In the genomic region with DNA sequence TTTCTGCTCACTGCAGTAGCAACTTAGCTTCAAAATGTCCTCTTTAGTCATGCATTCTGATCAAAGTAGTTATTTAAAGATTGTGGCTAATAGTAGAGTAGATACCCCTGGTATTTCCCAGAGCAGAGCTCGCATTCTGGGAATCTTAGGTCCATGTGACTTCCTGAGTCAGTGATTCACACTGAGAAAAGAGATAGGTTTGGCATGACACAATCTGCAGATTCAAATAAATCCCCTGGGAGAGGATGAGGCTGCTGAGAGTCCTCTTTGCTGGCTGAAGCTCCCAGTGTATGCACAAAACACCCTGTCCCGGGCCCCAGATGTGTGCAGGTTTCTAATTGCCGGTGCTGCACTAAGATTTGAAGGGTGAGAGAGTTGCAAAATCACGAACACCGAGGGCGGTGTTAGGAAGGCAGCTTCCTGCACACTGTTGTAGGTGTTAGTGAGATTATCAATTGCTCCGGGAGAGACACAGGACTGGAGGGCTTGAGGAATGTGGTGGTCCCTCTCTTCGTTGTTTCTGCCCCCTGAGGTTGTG, we compare ENCODE assay signal across 10 cellular contexts.
A peak's percentile ranks its signal among the peaks of the same experiment; 100 is the strongest.
DNase-seq lines count a peak whose midpoint lies in the region; ATAC-seq and TF ChIP-seq lines count a peak whose summit lies in the region.
"Had no signal": no experiment of that assay in that cellular context is flagged by ENCODE, and none has a peak within 500 bp of the region (broad histone marks: within the 10 kb centered on the region; RNA-seq: fewer than 3 reads in every experiment).

No MANE protein-coding gene starts in this region.

- H3K79me2 ChIP-seq in hepatocyte, result no peaks in the 10 kb centered on the region

- H4K20me1 ChIP-seq in hepatocyte (ENCODE audit: insufficient read depth, poor library complexity, severe bottlenecking), result no peaks in the 10 kb centered on the region

- no peak for TF ChIP-seq POLR2A in lower leg skin (IDR thresholded peaks at IDR 0.05)

- POLR2A ChIA-PET in CD8-positive, alpha-beta T cell (lab: Charles Lee), result no interaction called here

- H3K27ac Mint-ChIP-seq in CD8-positive, alpha-beta T cell, result no peak overlapping the region

- peaks cover 12% of the 10 kb centered on the region for H3K27me3 Mint-ChIP-seq in CD8-positive, alpha-beta T cell (ENCODE audit: low read depth)

- no peak overlapping the region for H3K4me2 ChIP-seq in hepatocyte

- no peak overlapping the region for H3K4me3 Mint-ChIP-seq in CD8-positive, alpha-beta T cell

- H3K4me1 Mint-ChIP-seq in CD8-positive, alpha-beta T cell (ENCODE audit: low read depth), result no peaks in the 10 kb centered on the region

- H3K4me3 ChIP-seq in GM12864 (ENCODE audit: low read depth, low read length) (peak overlapping the region; percentile 4; the same call in 1 of the 2 replicates), hepatocyte (no peak overlapping the region), lower leg skin (ENCODE audit: low read depth, poor library complexity, severe bottlenecking) (no peak overlapping the region)
- no peak overlapping the region for H3K4me3 ChIP-seq in CD8-positive, alpha-beta T cell (ENCODE audit: low read depth, low read length)
- H3K4me3 ChIP-seq: lung had no signal

- H3K27ac ChIP-seq in hepatocyte, result no peak overlapping the region
- H3K27ac ChIP-seq in CD8-positive, alpha-beta T cell (ENCODE audit: low read depth, low read length), result no peak overlapping the region

- no peaks in the 10 kb centered on the region for H3K9me2 ChIP-seq in hepatocyte (replicated peaks; ENCODE audit: insufficient read depth)

- peak; percentile 83 for ATAC-seq in GM21619 (IDR thresholded peaks at IDR 0.05; ENCODE audit: unreplicated experiment)
- peak; percentile 63 for ATAC-seq in HG03558 (IDR thresholded peaks at IDR 0.05; ENCODE audit: extremely low read depth, unreplicated experiment)
- ATAC-seq in CD8-positive, alpha-beta T cell, result no peak

- no peaks in the 10 kb centered on the region for H3K4me1 ChIP-seq in hepatocyte (ENCODE audit: insufficient read depth)
- no peaks in the 10 kb centered on the region for H3K4me1 ChIP-seq in CD8-positive, alpha-beta T cell (ENCODE audit: insufficient read depth, low read length)

- CTCF ChIA-PET in CD8-positive, alpha-beta T cell (lab: Charles Lee), result no interaction called here

- H3K9me3 ChIP-seq in hepatocyte (ENCODE audit: low read depth), result no peaks in the 10 kb centered on the region
- no peaks in the 10 kb centered on the region for H3K9me3 ChIP-seq in CD8-positive, alpha-beta T cell (ENCODE audit: low read length)

- 51% methylated on average over 8 of the region's 8 CpGs for WGBS in hepatocyte (ENCODE audit: low lambda C conversion rate, missing lambda C conversion rate)
- whole genome bisulfite sequencing in lower leg skin, 2 donors, result 20 to 21% methylated on average over 8 of the region's 8 CpGs

- H3K36me3 ChIP-seq in hepatocyte (replicated peaks; ENCODE audit: insufficient read depth, low read depth), result no peaks in the 10 kb centered on the region
- no peaks in the 10 kb centered on the region for H3K36me3 ChIP-seq in CD8-positive, alpha-beta T cell (ENCODE audit: insufficient read depth, low read length)

- no peaks in the 10 kb centered on the region for H3K27me3 ChIP-seq in hepatocyte
- H3K27me3 ChIP-seq in CD8-positive, alpha-beta T cell (ENCODE audit: insufficient read depth, low read length), result no peaks in the 10 kb centered on the region

- DNase-seq in GM12864 (ENCODE audit: low read depth), result peak; percentile 22
- DNase-seq in hepatocyte (ENCODE audit: low spot score), result peak; percentile 21
- no peak for DNase-seq in GM03348 (ENCODE audit: low spot score)
- DNase-seq in CD8-positive, alpha-beta T cell, result no peak
- DNase-seq in lower leg skin (ENCODE audit: low spot score in 2 of 2), result no peak
- DNase-seq in mesenteric fat pad (ENCODE audit: low spot score), result no peak
- DNase-seq: stimulated activated CD4-positive, alpha-beta T cell treated with anti-CD3 and anti-CD28 coated beads, Interleukin-4, amount 100 ng/mL, for 4 hours had no signal

- H2AFZ ChIP-seq in hepatocyte, result no peak overlapping the region

- peaks cover 6% of the 10 kb centered on the region for H3K9me3 Mint-ChIP-seq in CD8-positive, alpha-beta T cell

- H3K36me3 Mint-ChIP-seq in CD8-positive, alpha-beta T cell, result no peaks in the 10 kb centered on the region

- no peak for TF ChIP-seq CTCF in GM12864 (IDR thresholded peaks at IDR 0.05; ENCODE audit: low read depth, low read length, missing control alignments)
- TF ChIP-seq CTCF in hepatocyte (IDR thresholded peaks at IDR 0.05; ENCODE audit: poor library complexity), result no peak
- no peak for TF ChIP-seq CTCF in CD8-positive, alpha-beta T cell (IDR thresholded peaks at IDR 0.05)
- no peak for TF ChIP-seq CTCF in lower leg skin (IDR thresholded peaks at IDR 0.05)

- intact Hi-C loops in CD8-positive, alpha-beta T cell (cut with DNase I, micrococcal nuclease), result no loop called here
- intact Hi-C loops in lower leg skin (cut with DNase I; ENCODE audit: low total_unique reads), result no loop called here

Comparison
In these comparisons a context has a peak if more than half of its experiments do, and no peak if none do; other contexts are left out.
1. DNase-seq: peak in GM12864 (single experiment) and hepatocyte (single experiment); none in GM03348 (single experiment), CD8-positive, alpha-beta T cell (0 of 7), lower leg skin (0 of 2) and mesenteric fat pad (single experiment).